In genomic region chr15:98865397-98866339, GRCh38 we compare ENCODE assay signal across 1 cellular context.
TF ChIP-seq lines count a peak whose summit lies in the region.

No MANE protein-coding gene starts in this region.

TF ChIP-seq in GM12878, 131 proteins besides CTCF, POLR2A, EP300 and RAD21 (continued from another document):
- TF ChIP-seq, protein P1, sequence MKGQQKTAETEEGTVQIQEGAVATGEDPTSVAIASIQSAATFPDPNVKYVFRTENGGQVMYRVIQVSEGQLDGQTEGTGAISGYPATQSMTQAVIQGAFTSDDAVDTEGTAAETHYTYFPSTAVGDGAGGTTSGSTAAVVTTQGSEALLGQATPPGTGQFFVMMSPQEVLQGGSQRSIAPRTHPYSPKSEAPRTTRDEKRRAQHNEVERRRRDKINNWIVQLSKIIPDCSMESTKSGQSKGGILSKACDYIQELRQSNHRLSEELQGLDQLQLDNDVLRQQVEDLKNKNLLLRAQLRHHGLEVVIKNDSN (IDR thresholded peaks at IDR 0.05; ENCODE audit: borderline replicate concordance, extremely low read length, insufficient read depth, low read depth, low read length) = peak; percentile 69
